In the genomic region with DNA sequence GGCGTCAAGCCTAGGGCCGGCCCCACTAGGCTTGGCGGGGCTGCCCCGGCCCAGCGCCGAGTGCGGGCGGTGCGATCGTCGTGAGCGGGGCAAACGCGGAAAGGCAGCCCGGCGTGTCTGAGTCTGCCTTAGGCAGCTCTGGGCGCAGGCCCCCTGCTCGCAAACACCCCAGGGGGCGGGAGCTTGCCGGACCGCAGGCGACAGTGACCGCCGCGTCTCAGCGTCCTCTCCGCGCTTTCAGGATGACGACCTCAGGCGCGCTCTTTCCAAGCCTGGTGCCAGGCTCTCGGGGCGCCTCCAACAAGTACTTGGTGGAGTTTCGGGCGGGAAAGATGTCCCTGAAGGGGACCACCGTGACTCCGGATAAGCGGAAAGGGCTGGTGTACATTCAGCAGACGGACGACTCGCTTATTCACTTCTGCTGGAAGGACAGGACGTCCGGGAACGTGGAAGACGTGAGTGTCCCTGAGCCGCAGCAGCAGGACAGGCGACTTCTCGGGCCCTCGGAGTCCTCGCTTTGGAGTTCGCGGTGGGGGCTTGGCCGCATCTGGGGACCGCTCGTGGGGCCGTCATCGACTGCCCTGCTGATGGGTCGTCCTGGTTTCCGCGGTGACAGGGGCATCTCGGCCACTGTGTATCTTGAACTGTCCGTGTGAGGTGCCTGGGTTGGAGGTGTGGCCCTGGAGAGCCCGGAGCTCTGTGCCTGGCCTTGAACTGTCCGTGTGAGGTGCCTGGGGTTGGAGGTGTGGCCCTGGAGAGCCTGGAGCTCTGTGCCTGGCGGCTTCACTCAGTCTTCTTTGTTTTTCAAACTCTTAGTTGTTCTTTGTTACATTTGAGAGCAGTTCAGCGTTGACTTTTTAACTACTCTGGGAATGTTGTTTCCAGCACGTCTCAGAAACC, we compare ENCODE assay signal across 8 cellular contexts. TPM values are rescaled to one million over a fixed set of nuclear protein-coding genes. Genes with fewer than 3 reads are reported as not detected.
DNase-seq lines count a peak whose midpoint lies in the region; TF ChIP-seq lines count a peak whose summit lies in the region.

No MANE protein-coding gene starts in this region.

- no peaks in the 10 kb centered on the region for H3K27me3 Mint-ChIP-seq in Caco-2 (ENCODE audit: insufficient read depth, unreplicated experiment)

- in situ Hi-C loops in HAP-1 (cut with MboI; ENCODE audit: low sequenced_read_pairs): no loop called here

- H3K4me1 ChIP-seq in Caco-2 (peaks cover 20% of the 10 kb centered on the region), HAP-1 (peaks cover 11% of the 10 kb centered on the region), SJCRH30 (peaks cover 7% of the 10 kb centered on the region), endocrine pancreas (ENCODE audit: control insufficient read depth, insufficient read depth, low read length) (no peaks in the 10 kb centered on the region), muscle layer of duodenum (ENCODE audit: control insufficient read depth in 1 of 2, insufficient read depth in 2 of 2, low read length in 2 of 2) (peaks cover 11 to 30% of the 10 kb centered on the region in 2 donors)

- H3K4me3 ChIP-seq in Caco-2 (ENCODE audit: low read depth, low read length): peak overlapping the region; percentile 98
- peak overlapping the region; percentile 87 for H3K4me3 ChIP-seq in HAP-1
- H3K4me3 ChIP-seq in SJCRH30: peak overlapping the region; percentile 91
- peak overlapping the region; percentile 14 for H3K4me3 ChIP-seq in endocrine pancreas (ENCODE audit: control insufficient read depth, insufficient read depth, low read length)
- peak overlapping the region; percentile 83 to 86 for H3K4me3 ChIP-seq in muscle layer of duodenum (ENCODE audit: low read depth in 1 of 2, low read length in 2 of 2)

- BruUV-seq in Caco-2 (replicated peaks; lab: Mats Ljungman, UMichigan): no TSS peak

- TF ChIP-seq CTCF in Caco-2 (IDR thresholded peaks at IDR 0.05; ENCODE audit: insufficient read depth in 1 of 2, low read depth in 1 of 2, low read length in 1 of 2, severe bottlenecking in 1 of 2, unreplicated experiment in 1 of 2): no peak

- H3K9ac ChIP-seq in endocrine pancreas (ENCODE audit: control insufficient read depth, insufficient read depth, low read length): peak overlapping the region; percentile 66

- peak overlapping the region; percentile 97 for H3K27ac Mint-ChIP-seq in Caco-2 (ENCODE audit: unreplicated experiment)

- peak overlapping the region; percentile 26; the same call in 1 of the 2 replicates for H3K27ac ChIP-seq in SJCRH30
- H3K27ac ChIP-seq in muscle layer of duodenum (ENCODE audit: low read length): peak overlapping the region; percentile 51

- peak overlapping the region; percentile 89 for H3K4me3 Mint-ChIP-seq in Caco-2 (ENCODE audit: unreplicated experiment)

- POLR2A ChIA-PET in Caco-2 (lab: Charles Lee): interaction anchor here (0.9 to 1.4 kb wide), 3 partner anchors 63 to 79 kb away, joined by 3 to 5 read pairs (median 4); no protein-coding TSS in a partner anchor

- intact Hi-C loops in Caco-2 (cut with micrococcal nuclease; ENCODE audit: unreplicated experiment): loop anchor here (2.0 to 10.0 kb wide), 4 partner anchors 17 to 1339 kb away; a partner anchor contains a TSS

- peaks cover 99% of the 10 kb centered on the region for H3K36me3 Mint-ChIP-seq in Caco-2 (ENCODE audit: insufficient read depth, unreplicated experiment)

- H3K27me3 ChIP-seq in Caco-2 (replicated peaks; ENCODE audit: control insufficient read depth, insufficient read depth, low read length) (no peaks in the 10 kb centered on the region), HAP-1 (ENCODE audit: low read depth) (no peaks in the 10 kb centered on the region), SJCRH30 (no peaks in the 10 kb centered on the region), endocrine pancreas (ENCODE audit: control insufficient read depth, insufficient read depth, low read length) (no peaks in the 10 kb centered on the region), muscle layer of duodenum (ENCODE audit: low read depth, low read length) (no peaks in the 10 kb centered on the region)

- peaks cover 30% of the 10 kb centered on the region for H3K4me1 Mint-ChIP-seq in Caco-2 (ENCODE audit: low read depth, unreplicated experiment)

- CTCF ChIA-PET in Caco-2 (lab: Charles Lee): interaction anchor here (0.7 to 1.6 kb wide), 4 partner anchors 65 to 101 kb away, joined by 3 to 14 read pairs (median 3); no protein-coding TSS in a partner anchor

- H3K9me3 ChIP-seq in Caco-2 (no peaks in the 10 kb centered on the region), HAP-1 (no peaks in the 10 kb centered on the region), SJCRH30 (replicated peaks) (no peaks in the 10 kb centered on the region), endocrine pancreas (ENCODE audit: control insufficient read depth, low read length) (no peaks in the 10 kb centered on the region), muscle layer of duodenum (ENCODE audit: control insufficient read depth in 1 of 2, low read length in 2 of 2) (no peaks in the 10 kb centered on the region)

- H3K9me3 Mint-ChIP-seq in Caco-2 (ENCODE audit: unreplicated experiment): no peaks in the 10 kb centered on the region

- DNase-seq in Caco-2 (peak; percentile 63 to 76), HAP-1 (ENCODE audit: low spot score in 2 of 2) (peak in 1 of 2 experiments; percentile 43), SJCRH30 (peak in 1 of 2 experiments; percentile 61), NCI-H345 (lab: John Stamatoyannopoulos, UW) (no peak), inferior parietal cortex (ENCODE audit: extremely low spot score) (no peak), OCI-M2 (lab: John Stamatoyannopoulos, UW; ENCODE audit: unreplicated experiment) (no peak)

- peaks cover 29% of the 10 kb centered on the region for H3K36me3 ChIP-seq in Caco-2 (ENCODE audit: control insufficient read depth, insufficient read depth, low read length)
- peaks cover 55% of the 10 kb centered on the region for H3K36me3 ChIP-seq in HAP-1 (replicated peaks)
- peaks cover 52% of the 10 kb centered on the region for H3K36me3 ChIP-seq in SJCRH30
- peaks cover 10% of the 10 kb centered on the region for H3K36me3 ChIP-seq in endocrine pancreas (ENCODE audit: control insufficient read depth, insufficient read depth, low read length)
- peaks cover 13 to 48% of the 10 kb centered on the region in 2 donors for H3K36me3 ChIP-seq in muscle layer of duodenum (ENCODE audit: control insufficient read depth in 1 of 2, insufficient read depth in 2 of 2, low read length in 2 of 2)

RNA-seq across cellular contexts. Expression of a gene that starts 0.8 kb away (rescaled TPM):
- 261 and 263 TPM in 2 replicates for total RNA-seq in Caco-2 (2022)
- 160 and 174 TPM in 2 replicates for total RNA-seq in SJCRH30 (2014; rRNA removed; shearing (Covaris generic))

Comparison
In these comparisons a context has a peak if more than half of its experiments do, and no peak if none do; other contexts are left out.
1. DNase-seq: peak in Caco-2 (2 of 2); none in NCI-H345 (single experiment), inferior parietal cortex (single experiment) and OCI-M2 (single experiment).
2. H3K4me3 ChIP-seq: peak in every context shown above with its lines; median percentile 98 in Caco-2; 91 in SJCRH30; 87 in HAP-1; 84 in muscle layer of duodenum; 14 in endocrine pancreas.